Comparison of ENCODE assay signal across 9 cellular contexts in genomic region chr22:37284807-37285355, GRCh38. TPM values are rescaled to one million over a fixed set of nuclear protein-coding genes. Genes with fewer than 3 reads are reported as not detected.
DNase-seq lines count a peak whose midpoint lies in the region; ATAC-seq and TF ChIP-seq lines count a peak whose summit lies in the region.
"Had no signal": no experiment of that assay in that cellular context is flagged by ENCODE, and none has a peak within 500 bp of the region (broad histone marks: within the 10 kb centered on the region; RNA-seq: fewer than 3 reads in every experiment).

No MANE protein-coding gene starts in this region.

- peak; percentile 92 for DNase-seq in CD14-positive monocyte (ENCODE audit: low spot score)
- DNase-seq in activated T-cell treated with anti-CD3 and anti-CD28 coated beads, Interleukin-2, amount 50 U/mL, for 4 hours = peak; percentile 56
- DNase-seq in hippocampal formation (lab: John Stamatoyannopoulos, UW) = peak; percentile 36 to 50
- no peak for DNase-seq in thoracic aorta (ENCODE audit: low spot score)

- peak; percentile 26 to 43 for ATAC-seq in activated T-cell treated with anti-CD3 and anti-CD28 coated beads, Interleukin-2, amount 50 U/mL, for 4 hours
- ATAC-seq in thoracic aorta (ENCODE audit: insufficient number of reproducible peaks, low FRiP score, low read depth) = no peak
- no peak for ATAC-seq in GM21381 (IDR thresholded peaks at IDR 0.05; ENCODE audit: unreplicated experiment)
- ATAC-seq in HG02610 (IDR thresholded peaks at IDR 0.05; ENCODE audit: unreplicated experiment) = no peak
- ATAC-seq in GM18873 (IDR thresholded peaks at IDR 0.05; ENCODE audit: low FRiP score, unreplicated experiment) = no peak

- H3K4me1 ChIP-seq in thoracic aorta (ENCODE audit: control insufficient read depth in 1 of 2, low read depth in 2 of 2) = no peaks in the 10 kb centered on the region

- H3K27me3 Mint-ChIP-seq in CD14-positive monocyte (ENCODE audit: low read depth in 3 of 3) (peaks cover 0 to 4% (median 4%) of the 10 kb centered on the region in 3 donors), IgD-negative memory B cell (no peaks in the 10 kb centered on the region)
- no peaks in the 10 kb centered on the region for H3K27me3 Mint-ChIP-seq in activated T-cell treated with anti-CD3 and anti-CD28 coated beads, Interleukin-2, amount 50 U/mL, for 4 hours (ENCODE audit: low read depth)

- TF ChIP-seq CTCF in CD14-positive monocyte (IDR thresholded peaks at IDR 0.05) = no peak
- no peak for TF ChIP-seq CTCF in thoracic aorta (IDR thresholded peaks at IDR 0.05)

- H3K4me3 Mint-ChIP-seq in CD14-positive monocyte (peak overlapping the region; percentile 90 to 98), IgD-negative memory B cell (peak overlapping the region; percentile 94 to 100 (median 98))
- H3K4me3 Mint-ChIP-seq in activated T-cell treated with anti-CD3 and anti-CD28 coated beads, Interleukin-2, amount 50 U/mL, for 4 hours = peak overlapping the region; percentile 88

- H3K36me3 ChIP-seq in thoracic aorta = no peaks in the 10 kb centered on the region

- no peaks in the 10 kb centered on the region for H3K27me3 ChIP-seq in thoracic aorta (replicated peaks; ENCODE audit: insufficient read depth)

- H3K4me3 ChIP-seq in thoracic aorta = peak overlapping the region; percentile 67

- peak overlapping the region in 1 of 2 donors; percentile 35 for H3K27ac ChIP-seq in thoracic aorta

- peak overlapping the region; percentile 96 to 99 (median 98) for H3K27ac Mint-ChIP-seq in CD14-positive monocyte
- H3K27ac Mint-ChIP-seq in IgD-negative memory B cell = peak overlapping the region; percentile 64 to 98 (median 78)

- intact Hi-C loops in CD14-positive monocyte (cut with micrococcal nuclease) = loop anchor here in 1 of 2 donors (1.0 to 5.0 kb wide), 4 partner anchors 16 to 43 kb away; partner anchors contain the start of gene RAC2

- H3K9me3 Mint-ChIP-seq in CD14-positive monocyte (peaks cover 0 to 2% (median 0%) of the 10 kb centered on the region in 7 donors), IgD-negative memory B cell (no peaks in the 10 kb centered on the region)
- no peaks in the 10 kb centered on the region for H3K9me3 Mint-ChIP-seq in activated T-cell treated with anti-CD3 and anti-CD28 coated beads, Interleukin-2, amount 50 U/mL, for 4 hours

- H3K9me3 ChIP-seq in thoracic aorta = no peaks in the 10 kb centered on the region

- H3K36me3 Mint-ChIP-seq in CD14-positive monocyte (peaks cover 49 to 58% of the 10 kb centered on the region in 2 donors), IgD-negative memory B cell (peaks cover 11% of the 10 kb centered on the region)
- peaks cover 18% of the 10 kb centered on the region for H3K36me3 Mint-ChIP-seq in activated T-cell treated with anti-CD3 and anti-CD28 coated beads, Interleukin-2, amount 50 U/mL, for 4 hours (ENCODE audit: insufficient read depth)

- H3K4me1 Mint-ChIP-seq in CD14-positive monocyte = peaks cover 74% of the 10 kb centered on the region
- peaks cover 29 to 42% (median 35%) of the 10 kb centered on the region in 3 donors for H3K4me1 Mint-ChIP-seq in IgD-negative memory B cell
- H3K4me1 Mint-ChIP-seq in activated T-cell treated with anti-CD3 and anti-CD28 coated beads, Interleukin-2, amount 50 U/mL, for 4 hours (ENCODE audit: low read depth) = peaks cover 72% of the 10 kb centered on the region

RNA-seq across cellular contexts. Expression of gene CYTH4, which starts 2.6 kb away (rescaled TPM):
- polyA plus RNA-seq in CD14-positive monocyte (10 to 100 TPM; 51.0 to 70.0 TPM), IgD-negative memory B cell (70.8 TPM)
- total RNA-seq in activated T-cell treated with anti-CD3 and anti-CD28 coated beads, Interleukin-2, amount 50 U/mL, for 4 hours = 10 to 100 TPM in 1 of 3 donors, 1 to 10 TPM in 2; 9.0 to 10.9 (median 9.7) TPM
- total RNA-seq in thoracic aorta = 10 to 100 TPM; 50.8 to 78.0 TPM
- total RNA-seq: lung microvascular endothelial cell had no signal

RNA-seq across cellular contexts. Expression of gene RAC2, which starts 40.8 kb away (rescaled TPM):
- polyA plus RNA-seq in CD14-positive monocyte (100 to 1,000 TPM; 360 to 529 TPM), IgD-negative memory B cell (1,067 TPM)
- total RNA-seq in activated T-cell treated with anti-CD3 and anti-CD28 coated beads, Interleukin-2, amount 50 U/mL, for 4 hours = 100 to 1,000 TPM; 388 to 432 (median 395) TPM
- 10 to 100 TPM; 10.7 to 16.2 TPM for total RNA-seq in thoracic aorta

Comparison
In these comparisons a context has a peak if more than half of its experiments do, and no peak if none do; other contexts are left out.
1. ATAC-seq: peak in activated T-cell treated with anti-CD3 and anti-CD28 coated beads, Interleukin-2, amount 50 U/mL, for 4 hours (2 of 2); none in thoracic aorta (single experiment), GM21381 (single experiment), HG02610 (single experiment) and GM18873 (single experiment).
2. RNA of gene CYTH4, which starts 2.6 kb away (total RNA-seq): 50.8 to 78.0 TPM in thoracic aorta; 9.0 to 10.9 TPM in activated T-cell treated with anti-CD3 and anti-CD28 coated beads, Interleukin-2, amount 50 U/mL, for 4 hours; every median in the first group is over 4 times any median in the second.
3. RNA of gene RAC2, which starts 40.8 kb away (total RNA-seq): 388 to 432 TPM in activated T-cell treated with anti-CD3 and anti-CD28 coated beads, Interleukin-2, amount 50 U/mL, for 4 hours; 10.7 to 16.2 TPM in thoracic aorta; every median in the first group is over 10 times any median in the second.
4. Peak in every context shown above with its lines, with median percentiles within 50 percentile points of each other: H3K4me3 Mint-ChIP-seq.